8 cellular contexts compared by ENCODE assay signal in genomic region chr15:40595219-40595618, GRCh38. TPM values are rescaled to one million over a fixed set of nuclear protein-coding genes. Genes with fewer than 3 reads are reported as not detected.
DNase-seq lines count a peak whose midpoint lies in the region; TF ChIP-seq lines count a peak whose summit lies in the region.

No MANE protein-coding gene starts in this region.

- no peaks in the 10 kb centered on the region for H3K9me3 ChIP-seq in BLaER1 treated with 17β-estradiol and CSF1 and Interleukin-3, amounts not matched to agents 10 nM and 100 nM (replicated peaks in 1 of 11)
- H3K9me3 ChIP-seq in mammary epithelial cell (replicated peaks; ENCODE audit: insufficient read depth, low read length) (no peaks in the 10 kb centered on the region), mononuclear cell (ENCODE audit: low read depth, low read length) (no peaks in the 10 kb centered on the region)

- peaks cover 0 to 4% (median 0%) of the 10 kb centered on the region in 11 experiments; a peak in 2 of 22 replicates for H4K20me1 ChIP-seq in BLaER1 treated with 17β-estradiol and CSF1 and Interleukin-3, amounts not matched to agents 10 nM and 100 nM
- H4K20me1 ChIP-seq in mammary epithelial cell (ENCODE audit: insufficient read depth, low read length), result no peaks in the 10 kb centered on the region

- dilution Hi-C loops in mammary epithelial cell (cut with HindIII; ENCODE audit: low sequenced_read_pairs), result no loop called here

- intact Hi-C loops in mammary epithelial cell (cut with micrococcal nuclease), result loop anchor here (2.0 kb wide), 2 partner anchors 76 to 300 kb away; partner anchors contain the start of gene VPS18

- H3K4me1 ChIP-seq in BLaER1 treated with 17β-estradiol and CSF1 and Interleukin-3, amounts not matched to agents 10 nM and 100 nM, result peaks cover 10 to 33% (median 28%) of the 10 kb centered on the region in 10 experiments
- H3K4me1 ChIP-seq in mammary epithelial cell (ENCODE audit: insufficient read depth, low read length) (peaks cover 9% of the 10 kb centered on the region), mononuclear cell (ENCODE audit: insufficient read depth, low read length) (peaks cover 9% of the 10 kb centered on the region)

- H3K4me3 ChIP-seq in BLaER1 treated with 17β-estradiol and CSF1 and Interleukin-3, amounts not matched to agents 10 nM and 100 nM, result peak overlapping the region; percentile 59 to 94 (median 83)
- peak overlapping the region; percentile 92 for H3K4me3 ChIP-seq in Jurkat, Clone E6-1 (ENCODE audit: low read length)
- H3K4me3 ChIP-seq in mammary epithelial cell (replicated peaks in 1 of 3; ENCODE audit: insufficient read depth in 1 of 3, low read depth in 2 of 3, low read length in 3 of 3) (peak overlapping the region; percentile 70 to 80 (median 76)), mononuclear cell (ENCODE audit: low read length) (peak overlapping the region; percentile 81)

- CTCF ChIA-PET in mammary epithelial cell (lab: Charles Lee; ENCODE audit: low non-redundant PET), result no interaction called here

- DNase-seq in Jurkat, Clone E6-1 (ENCODE audit: low read depth, low spot score), result no peak
- peak; percentile 3 for DNase-seq in mammary epithelial cell
- no peak for DNase-seq in NCI-H1930 (lab: John Stamatoyannopoulos, UW)
- no peak for DNase-seq in activated CD4-positive, alpha-beta T cell treated with anti-CD3 and anti-CD28 coated beads for 1 hour
- DNase-seq in NCI-H2081 treated with DMSO at 0.1 percent for 48 hours (lab: John Stamatoyannopoulos, UW), result no peak
- no peak for DNase-seq in activated gamma-delta T cell treated with Interleukin-2 at 50 U/mL for 16 hours

- WGBS in mammary epithelial cell (ENCODE audit: low coverage, missing lambda C conversion rate), result 36% methylated on average over 5 of the region's 5 CpGs

- peak overlapping the region; percentile 84 to 97 (median 91); a peak in 21 of 22 replicates for H3K9ac ChIP-seq in BLaER1 treated with 17β-estradiol and CSF1 and Interleukin-3, amounts not matched to agents 10 nM and 100 nM
- peak overlapping the region; percentile 93 for H3K9ac ChIP-seq in mammary epithelial cell (ENCODE audit: insufficient read depth, low read length)

- no TSS peak for BruUV-seq in mammary epithelial cell (replicated peaks; lab: Mats Ljungman, UMichigan)

- H3K27me3 ChIP-seq in BLaER1 treated with 17β-estradiol and CSF1 and Interleukin-3, amounts not matched to agents 10 nM and 100 nM, result no peaks in the 10 kb centered on the region
- no peaks in the 10 kb centered on the region for H3K27me3 ChIP-seq in mammary epithelial cell (ENCODE audit: insufficient read depth, low read length)
- no peaks in the 10 kb centered on the region for H3K27me3 ChIP-seq in mononuclear cell (ENCODE audit: insufficient read depth, low read length)

- H3K27ac ChIP-seq in BLaER1 treated with 17β-estradiol and CSF1 and Interleukin-3, amounts not matched to agents 10 nM and 100 nM, result peak overlapping the region in 10 of 11 experiments; percentile 88 to 99 (median 92); a peak in 14 of 22 replicates
- H3K27ac ChIP-seq in mammary epithelial cell (ENCODE audit: insufficient read depth, low read depth, low read length), result peak overlapping the region; percentile 88

- peaks cover 0 to 18% (median 11%) of the 10 kb centered on the region in 11 experiments; a peak in 8 of 22 replicates for H3K36me3 ChIP-seq in BLaER1 treated with 17β-estradiol and CSF1 and Interleukin-3, amounts not matched to agents 10 nM and 100 nM
- H3K36me3 ChIP-seq in mammary epithelial cell (ENCODE audit: insufficient read depth, low read length), result no peaks in the 10 kb centered on the region

- H2AFZ ChIP-seq in mammary epithelial cell (ENCODE audit: low read depth, low read length), result peak overlapping the region; percentile 97

- in situ Hi-C loops in mammary epithelial cell (cut with MboI; ENCODE audit: low sequenced_read_pairs in 2 of 2), result no loop called here

- H3K79me2 ChIP-seq in mammary epithelial cell (ENCODE audit: insufficient read depth, low read length), result peaks cover 57% of the 10 kb centered on the region

- H3K4me2 ChIP-seq in BLaER1 treated with 17β-estradiol and CSF1 and Interleukin-3, amounts not matched to agents 10 nM and 100 nM, result peak overlapping the region; percentile 74 to 94 (median 87)
- H3K4me2 ChIP-seq in mammary epithelial cell (ENCODE audit: insufficient read depth, low read depth, low read length), result peak overlapping the region; percentile 86

- no peak for TF ChIP-seq CTCF in mammary epithelial cell (conservative IDR thresholded peaks at IDR 0.05 in 1 of 2, IDR thresholded peaks at IDR 0.05 in 1 of 2; ENCODE audit: extremely low read depth in 1 of 2, insufficient read depth in 1 of 2, low read depth in 1 of 2, low read length in 2 of 2)

RNA-seq across cellular contexts. Expression of gene KNL1, which starts 1.2 kb away (rescaled TPM):
- polyA plus RNA-seq in Jurkat, Clone E6-1 (2012; ENCODE audit: insufficient read depth, insufficient read length), result 37.4 TPM
- 10 to 100 TPM in 1 of 2 donors, 1 to 10 TPM in 1; 1.8 to 21.3 TPM for total RNA-seq in mammary epithelial cell
- 7.6 TPM for polyA plus RNA-seq in mammary epithelial cell
- 16.9 TPM for polyA minus RNA-seq in mammary epithelial cell
- total RNA-seq in mononuclear cell, result 3.3 TPM

RNA-seq across cellular contexts. Expression of gene RPUSD2, which starts 26.1 kb away (rescaled TPM):
- 19.7 TPM for polyA plus RNA-seq in Jurkat, Clone E6-1 (2012; ENCODE audit: insufficient read depth, insufficient read length)
- total RNA-seq in mammary epithelial cell (10 to 100 TPM; 13.8 to 14.3 TPM), mononuclear cell (17.4 TPM)
- polyA plus RNA-seq in mammary epithelial cell, result 12.2 TPM
- polyA minus RNA-seq in mammary epithelial cell, result 17.9 TPM

RNA-seq across cellular contexts. Expression of gene CCDC32, which starts 30.4 kb away (rescaled TPM):
- polyA plus RNA-seq in Jurkat, Clone E6-1 (2012; ENCODE audit: insufficient read depth, insufficient read length), result 27.6 TPM
- total RNA-seq in mammary epithelial cell (10 to 100 TPM; 17.3 to 25.8 TPM), mononuclear cell (12.9 TPM)
- 13.2 TPM for polyA plus RNA-seq in mammary epithelial cell
- 4.3 TPM for polyA minus RNA-seq in mammary epithelial cell
